ENCODE assay signal across 14 cellular contexts in the genomic region with DNA sequence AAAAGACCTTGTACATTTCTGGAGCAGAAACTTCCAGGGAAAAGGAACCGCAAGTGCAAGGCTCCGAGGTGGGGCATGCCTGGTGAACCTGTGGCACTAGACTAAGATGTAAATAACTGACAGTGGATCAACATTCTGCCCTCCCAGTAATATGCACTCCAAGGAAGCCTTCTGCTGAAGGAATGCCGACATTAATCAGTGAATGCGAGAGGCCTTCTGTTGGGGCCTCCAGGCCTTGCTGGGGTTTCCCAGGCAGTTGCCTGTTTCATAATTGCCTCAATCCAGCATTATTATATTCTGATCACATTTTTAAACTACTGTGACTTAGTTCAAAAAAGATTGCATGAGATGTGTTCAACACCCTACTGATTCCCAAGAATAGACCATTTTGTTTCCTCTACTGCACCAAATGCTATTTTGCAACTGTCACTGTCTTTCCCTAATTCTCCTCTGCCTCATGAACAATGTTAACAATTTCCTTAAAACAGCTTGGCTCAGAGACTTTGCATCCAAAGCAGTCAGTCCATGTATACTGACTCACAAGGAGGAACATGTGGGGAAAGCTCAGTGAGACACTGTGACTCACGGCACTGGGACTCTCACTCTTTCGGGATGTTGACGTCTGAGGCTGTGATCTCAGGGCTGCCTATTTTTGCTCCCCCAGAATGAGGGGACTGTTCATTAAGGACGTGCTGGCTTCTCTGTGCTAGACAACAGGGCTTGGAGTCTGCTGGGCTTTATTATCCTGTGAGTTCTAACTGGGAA. TPM values are rescaled to one million over a fixed set of nuclear protein-coding genes. Genes with fewer than 3 reads are reported as not detected.
DNase-seq lines count a peak whose midpoint lies in the region; ATAC-seq and TF ChIP-seq lines count a peak whose summit lies in the region.
"Had no signal": no experiment of that assay in that cellular context is flagged by ENCODE, and none has a peak within 500 bp of the region (broad histone marks: within the 10 kb centered on the region; RNA-seq: fewer than 3 reads in every experiment).

No MANE protein-coding gene starts in this region.

- CTCF ChIA-PET in activated CD4-positive, alpha-beta memory T cell treated with anti-CD3 and anti-CD28 coated beads, Interleukin-2, amount 10 ng/mL, durations not matched to agents 7 days and 5 days (lab: Charles Lee): no interaction called here

- H3K4me3 Mint-ChIP-seq in HFFc6: no peak overlapping the region
- no peak overlapping the region for H3K4me3 Mint-ChIP-seq in activated CD4-positive, alpha-beta memory T cell treated with anti-CD3 and anti-CD28 coated beads, Interleukin-2, amount 10 ng/mL, durations not matched to agents 7 days and 5 days
- H3K4me3 Mint-ChIP-seq: effector memory CD8-positive, alpha-beta T cell had no signal

- H3K4me1 Mint-ChIP-seq in HFFc6 (ENCODE audit: low read depth): no peaks in the 10 kb centered on the region
- H3K4me1 Mint-ChIP-seq in activated CD4-positive, alpha-beta memory T cell treated with anti-CD3 and anti-CD28 coated beads, Interleukin-2, amount 10 ng/mL, durations not matched to agents 7 days and 5 days: no peaks in the 10 kb centered on the region

- peak overlapping the region; percentile 39 for H3K27ac ChIP-seq in suprapubic skin

- TF ChIP-seq POLR2A in suprapubic skin (IDR thresholded peaks at IDR 0.05): no peak

- ATAC-seq in HG02798 (IDR thresholded peaks at IDR 0.05; ENCODE audit: poor library complexity, unreplicated experiment): no peak
- ATAC-seq: effector memory CD8-positive, alpha-beta T cell; GM12878; Right ventricle myocardium inferior had no signal

- DNase-seq in HFFc6 (peak; percentile 10), astrocyte of the hippocampus (ENCODE audit: low read depth, low spot score) (peak; percentile 88), islet precursor cell (peak; percentile 86), suprapubic skin (ENCODE audit: low spot score in 2 of 2) (no peak), T-helper 1 cell (no peak), BE2C (no peak)
- DNase-seq in activated CD4-positive, alpha-beta memory T cell treated with anti-CD3 and anti-CD28 coated beads, Interleukin-2, amount 10 ng/mL, durations not matched to agents 7 days and 5 days: no peak
- DNase-seq: activated CD8-positive, alpha-beta memory T cell treated with anti-CD3 and anti-CD28 coated beads, Interleukin-2, amount 50 U/mL, for 4 hours; DMS 273 treated with DMSO at 0.1 percent for 48 hours; effector memory CD8-positive, alpha-beta T cell; retina had no signal

- H3K36me3 Mint-ChIP-seq in HFFc6 (ENCODE audit: low read depth): no peaks in the 10 kb centered on the region; the same call in 1 of the 2 replicates
- no peaks in the 10 kb centered on the region for H3K36me3 Mint-ChIP-seq in activated CD4-positive, alpha-beta memory T cell treated with anti-CD3 and anti-CD28 coated beads, Interleukin-2, amount 10 ng/mL, durations not matched to agents 7 days and 5 days (ENCODE audit: low read depth)

- no peaks in the 10 kb centered on the region; the same call in 1 of the 2 replicates for H3K27me3 Mint-ChIP-seq in HFFc6 (ENCODE audit: insufficient read depth)
- H3K27me3 Mint-ChIP-seq in activated CD4-positive, alpha-beta memory T cell treated with anti-CD3 and anti-CD28 coated beads, Interleukin-2, amount 10 ng/mL, durations not matched to agents 7 days and 5 days: no peaks in the 10 kb centered on the region
- H3K27me3 Mint-ChIP-seq: effector memory CD8-positive, alpha-beta T cell had no signal

- H3K27me3 ChIP-seq in suprapubic skin (no peaks in the 10 kb centered on the region), BE2C (no peaks in the 10 kb centered on the region)

- no peaks in the 10 kb centered on the region for H3K36me3 ChIP-seq in suprapubic skin
- no peaks in the 10 kb centered on the region for H3K36me3 ChIP-seq in BE2C

- no peaks in the 10 kb centered on the region for H3K9me3 ChIP-seq in suprapubic skin
- H3K9me3 ChIP-seq in BE2C: no peaks in the 10 kb centered on the region

- peaks cover 33% of the 10 kb centered on the region for H3K9me3 Mint-ChIP-seq in HFFc6
- H3K9me3 Mint-ChIP-seq in activated CD4-positive, alpha-beta memory T cell treated with anti-CD3 and anti-CD28 coated beads, Interleukin-2, amount 10 ng/mL, durations not matched to agents 7 days and 5 days: no peaks in the 10 kb centered on the region

- no peak for TF ChIP-seq EP300 in suprapubic skin (IDR thresholded peaks at IDR 0.05)

- H3K4me1 ChIP-seq in suprapubic skin: peaks cover 9% of the 10 kb centered on the region
- H3K4me1 ChIP-seq in BE2C: no peaks in the 10 kb centered on the region

- POLR2A ChIA-PET in activated CD4-positive, alpha-beta memory T cell treated with anti-CD3 and anti-CD28 coated beads, Interleukin-2, amount 10 ng/mL, durations not matched to agents 7 days and 5 days (lab: Charles Lee): no interaction called here

- H3K27ac Mint-ChIP-seq in HFFc6: no peak overlapping the region
- H3K27ac Mint-ChIP-seq in activated CD4-positive, alpha-beta memory T cell treated with anti-CD3 and anti-CD28 coated beads, Interleukin-2, amount 10 ng/mL, durations not matched to agents 7 days and 5 days: no peak overlapping the region
- H3K27ac Mint-ChIP-seq: effector memory CD8-positive, alpha-beta T cell had no signal

- WGBS in suprapubic skin: 64% methylated on average over 8 of the region's 8 CpGs

- H3K4me3 ChIP-seq in suprapubic skin: no peak overlapping the region
- H3K4me3 ChIP-seq in BE2C (ENCODE audit: low read depth, low read length): no peak overlapping the region
- H3K4me3 ChIP-seq: GM12878 had no signal

- TF ChIP-seq CTCF in HFFc6 (IDR thresholded peaks at IDR 0.05) (no peak), suprapubic skin (IDR thresholded peaks at IDR 0.05) (no peak), BE2C (IDR thresholded peaks at IDR 0.05; ENCODE audit: low read depth, low read length) (no peak)

RNA-seq across cellular contexts. Expression of a gene that starts 10.5 kb away (rescaled TPM):
- total RNA-seq in HFFc6 (2021; fragmentation: NEBNext Ultra II Directional; extraction: Animal tissue kit (Norgen Biotek cat#: 25700)): not detected
- 10 to 100 TPM; 13.9 to 35.4 (median 24.1) TPM for total RNA-seq in suprapubic skin
- polyA plus RNA-seq in BE2C (2012; ENCODE audit: insufficient read depth, insufficient read length, low read depth): not detected
- under 1 TPM; 0.10 to 0.13 TPM for total RNA-seq in activated CD4-positive, alpha-beta memory T cell treated with anti-CD3 and anti-CD28 coated beads, Interleukin-2, amount 10 ng/mL, durations not matched to agents 7 days and 5 days

RNA-seq across cellular contexts. Expression of a gene that starts 39.9 kb away (rescaled TPM):
- not detected for total RNA-seq in HFFc6 (2021; fragmentation: NEBNext Ultra II Directional; extraction: Animal tissue kit (Norgen Biotek cat#: 25700))
- 100 to 1,000 TPM in 3 of 4 donors, 10 to 100 TPM in 1; 81.8 to 223 (median 168) TPM for total RNA-seq in suprapubic skin
- polyA plus RNA-seq in BE2C (2012; ENCODE audit: insufficient read depth, insufficient read length, low read depth): not detected
- not detected for total RNA-seq in activated CD4-positive, alpha-beta memory T cell treated with anti-CD3 and anti-CD28 coated beads, Interleukin-2, amount 10 ng/mL, durations not matched to agents 7 days and 5 days
- total RNA-seq: Right ventricle myocardium inferior had no signal

Comparison
In these comparisons a context has a peak if more than half of its experiments do, and no peak if none do; other contexts are left out.
1. DNase-seq: peak in HFFc6 (single experiment), astrocyte of the hippocampus (single experiment) and islet precursor cell (single experiment); none in suprapubic skin (0 of 2), T-helper 1 cell (0 of 5), BE2C (single experiment) and activated CD4-positive, alpha-beta memory T cell treated with anti-CD3 and anti-CD28 coated beads, Interleukin-2, amount 10 ng/mL, durations not matched to agents 7 days and 5 days (single experiment).
2. RNA of a gene that starts 10.5 kb away (total RNA-seq): 13.9 to 35.4 TPM in suprapubic skin; 0.10 to 0.13 TPM in activated CD4-positive, alpha-beta memory T cell treated with anti-CD3 and anti-CD28 coated beads, Interleukin-2, amount 10 ng/mL, durations not matched to agents 7 days and 5 days and not detected in HFFc6; every median in the first group is over 10 times any median in the second.
3. RNA of a gene that starts 39.9 kb away (total RNA-seq): 81.8 to 223 TPM in suprapubic skin; not detected in HFFc6 and not detected in activated CD4-positive, alpha-beta memory T cell treated with anti-CD3 and anti-CD28 coated beads, Interleukin-2, amount 10 ng/mL, durations not matched to agents 7 days and 5 days; every median in the first group is over 10 times any median in the second.